8 cellular contexts compared by ENCODE assay signal in genomic region chr11:112795142-112795815, GRCh38.
DNase-seq lines count a peak whose midpoint lies in the region; FAIRE-seq and TF ChIP-seq lines count a peak whose summit lies in the region.

No MANE protein-coding gene starts in this region.

- TF ChIP-seq EP300 in transverse colon (IDR thresholded peaks at IDR 0.05; ENCODE audit: low read depth) = no peak

- FAIRE-seq in kidney (lab: Jason Lieb, UNC) = no peak

- H3K27ac ChIP-seq in transverse colon (peak overlapping the region in 3 of 4 donors; percentile 3 to 58 (median 40)), kidney (ENCODE audit: low read depth in 2 of 2, low read length in 2 of 2) (no peak overlapping the region)

- POLR2A ChIA-PET in AG04449 (lab: Yijun Ruan, JAX) = no interaction called here

- intact Hi-C loops in transverse colon (cut with DNase I; ENCODE audit: low total_unique reads) = no loop called here
- intact Hi-C loops in kidney (cut with DNase I) = no loop called here
- intact Hi-C loops in posterior vena cava (cut with DNase I) = loop anchor here (5.0 to 10.0 kb wide), 4 partner anchors 167 to 320 kb away; partner anchors contain the start of gene NCAM1 (in 1 of the 2)

- in situ Hi-C loops in transverse colon (cut with MboI; ENCODE audit: low pct_ligation_motif_present in 1 of 4, low pct_unique_long_range_greater_than_20kb in 1 of 4, low sequenced_read_pairs in 3 of 4) = no loop called here

- H3K4me3 ChIP-seq in AG04449 (ENCODE audit: low read depth, low read length) (no peak overlapping the region), transverse colon (no peak overlapping the region), kidney (ENCODE audit: low read length in 2 of 2) (no peak overlapping the region)

- H3K9ac ChIP-seq in kidney (ENCODE audit: low read length in 2 of 2) = no peak overlapping the region

- H3K4me1 ChIP-seq in transverse colon (peaks cover 0 to 15% (median 5%) of the 10 kb centered on the region in 4 donors), kidney (ENCODE audit: control insufficient read depth in 1 of 2, insufficient read depth in 1 of 2, low read depth in 1 of 2, low read length in 2 of 2) (peaks cover 7 to 12% of the 10 kb centered on the region in 2 donors)

- no peaks in the 10 kb centered on the region for H3K9me3 Mint-ChIP-seq in activated naive CD4-positive, alpha-beta T cell treated with anti-CD3 and anti-CD28 coated beads, Interleukin-2, amount 10 ng/mL, durations not matched to agents 7 days and 5 days

- peaks cover 8% of the 10 kb centered on the region for H3K4me1 Mint-ChIP-seq in activated naive CD4-positive, alpha-beta T cell treated with anti-CD3 and anti-CD28 coated beads, Interleukin-2, amount 10 ng/mL, durations not matched to agents 7 days and 5 days

- no peak for TF ChIP-seq POLR2A in transverse colon (IDR thresholded peaks at IDR 0.05)

- H3K27ac Mint-ChIP-seq in activated naive CD4-positive, alpha-beta T cell treated with anti-CD3 and anti-CD28 coated beads, Interleukin-2, amount 10 ng/mL, durations not matched to agents 7 days and 5 days = no peak overlapping the region

- no peaks in the 10 kb centered on the region for H3K36me3 Mint-ChIP-seq in activated naive CD4-positive, alpha-beta T cell treated with anti-CD3 and anti-CD28 coated beads, Interleukin-2, amount 10 ng/mL, durations not matched to agents 7 days and 5 days

- no peak overlapping the region for H3K4me3 Mint-ChIP-seq in activated naive CD4-positive, alpha-beta T cell treated with anti-CD3 and anti-CD28 coated beads, Interleukin-2, amount 10 ng/mL, durations not matched to agents 7 days and 5 days

- TF ChIP-seq CTCF in AG04449 (IDR thresholded peaks at IDR 0.05; ENCODE audit: insufficient read depth, low read length, missing control alignments) (peak; percentile 51), GM12873 (IDR thresholded peaks at IDR 0.05; ENCODE audit: insufficient read depth, low read depth, low read length, missing control alignments) (peak; percentile 88), transverse colon (IDR thresholded peaks at IDR 0.05) (peak; percentile 24 to 70 (median 52)), kidney (IDR thresholded peaks at IDR 0.05; ENCODE audit: borderline replicate concordance, extremely low read depth, insufficient read depth) (no peak)

- H3K27me3 ChIP-seq in transverse colon = no peaks in the 10 kb centered on the region

- CTCF ChIA-PET in AG04449 (lab: Yijun Ruan, JAX) = interaction anchor here (0.8 to 5.9 kb wide), 6 partner anchors 8 to 207 kb away, joined by 3 to 61 read pairs (median 4); no protein-coding TSS in a partner anchor
- CTCF ChIA-PET in activated naive CD4-positive, alpha-beta T cell treated with anti-CD3 and anti-CD28 coated beads, Interleukin-2, amount 10 ng/mL, durations not matched to agents 7 days and 5 days (lab: Charles Lee) = interaction anchor here (1.2 to 2.7 kb wide), 3 partner anchors 203 to 209 kb away, joined by 3 to 18 read pairs (median 8); no protein-coding TSS in a partner anchor

- no peaks in the 10 kb centered on the region for H3K9me3 ChIP-seq in transverse colon
- H3K9me3 ChIP-seq in kidney (ENCODE audit: control insufficient read depth in 1 of 2, low read length in 2 of 2) = no peaks in the 10 kb centered on the region

- H3K27me3 Mint-ChIP-seq in activated naive CD4-positive, alpha-beta T cell treated with anti-CD3 and anti-CD28 coated beads, Interleukin-2, amount 10 ng/mL, durations not matched to agents 7 days and 5 days = peaks cover 3% of the 10 kb centered on the region

- WGBS in transverse colon (ENCODE audit: low coverage in 1 of 2), 2 donors = 73 to 75% methylated on average over 4 to 14 of the region's 14 CpGs

- no peak for DNase-seq in AG04449 (ENCODE audit: low read depth, low spot score)
- peak; percentile 62 for DNase-seq in NCI-H146 (lab: John Stamatoyannopoulos, UW)
- DNase-seq in activated naive CD4-positive, alpha-beta T cell treated with anti-CD3 and anti-CD28 coated beads, Interleukin-2, amount 10 ng/mL, durations not matched to agents 7 days and 5 days = peak; percentile 51
- DNase-seq in iPS-NIHi11 (ENCODE audit: low spot score) = peak; percentile 57
- DNase-seq in transverse colon = peak; percentile 30
- DNase-seq in kidney = no peak
- DNase-seq in posterior vena cava (ENCODE audit: low spot score) = no peak

- H3K36me3 ChIP-seq in transverse colon = no peaks in the 10 kb centered on the region
- no peaks in the 10 kb centered on the region for H3K36me3 ChIP-seq in kidney (ENCODE audit: control insufficient read depth in 1 of 2, insufficient read depth in 2 of 2, low read length in 2 of 2)

Comparison
In these comparisons a context has a peak if more than half of its experiments do, and no peak if none do; other contexts are left out.
1. DNase-seq: peak in NCI-H146 (single experiment), activated naive CD4-positive, alpha-beta T cell treated with anti-CD3 and anti-CD28 coated beads, Interleukin-2, amount 10 ng/mL, durations not matched to agents 7 days and 5 days (single experiment), iPS-NIHi11 (single experiment) and transverse colon (single experiment); none in AG04449 (single experiment), kidney (single experiment) and posterior vena cava (single experiment).
2. H3K27ac ChIP-seq: peak in transverse colon (3 of 4); none in kidney (0 of 2).
3. intact Hi-C loops: an anchor here in posterior vena cava (5.0 to 10.0 kb wide); none called in transverse colon and kidney.